1 cellular context compared by ENCODE assay signal in the genomic region with DNA sequence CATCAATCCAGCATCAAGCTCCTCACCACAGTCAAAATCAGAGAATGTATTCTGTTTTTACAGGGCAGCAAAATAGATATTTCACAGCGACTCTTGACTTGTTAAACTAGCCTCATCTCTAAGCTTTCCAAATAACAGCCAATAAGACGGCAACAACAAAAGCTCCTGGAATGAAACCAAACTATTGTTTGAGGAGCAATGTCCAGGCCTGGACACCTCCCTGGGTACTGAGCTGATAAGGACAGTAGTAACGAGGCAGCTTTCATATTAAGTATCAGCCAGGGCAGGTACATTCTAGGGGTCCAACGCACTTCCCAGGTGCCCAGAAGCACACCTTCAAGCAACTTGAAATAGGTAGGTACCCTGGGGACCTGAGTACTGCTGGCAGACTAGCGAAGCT.
TF ChIP-seq lines count a peak whose summit lies in the region.

No MANE protein-coding gene starts in this region.

TF ChIP-seq in HepG2, 621 proteins besides CTCF, POLR2A, EP300 and RAD21 (continued from another document and continues in another):
- TF ChIP-seq, protein P1, sequence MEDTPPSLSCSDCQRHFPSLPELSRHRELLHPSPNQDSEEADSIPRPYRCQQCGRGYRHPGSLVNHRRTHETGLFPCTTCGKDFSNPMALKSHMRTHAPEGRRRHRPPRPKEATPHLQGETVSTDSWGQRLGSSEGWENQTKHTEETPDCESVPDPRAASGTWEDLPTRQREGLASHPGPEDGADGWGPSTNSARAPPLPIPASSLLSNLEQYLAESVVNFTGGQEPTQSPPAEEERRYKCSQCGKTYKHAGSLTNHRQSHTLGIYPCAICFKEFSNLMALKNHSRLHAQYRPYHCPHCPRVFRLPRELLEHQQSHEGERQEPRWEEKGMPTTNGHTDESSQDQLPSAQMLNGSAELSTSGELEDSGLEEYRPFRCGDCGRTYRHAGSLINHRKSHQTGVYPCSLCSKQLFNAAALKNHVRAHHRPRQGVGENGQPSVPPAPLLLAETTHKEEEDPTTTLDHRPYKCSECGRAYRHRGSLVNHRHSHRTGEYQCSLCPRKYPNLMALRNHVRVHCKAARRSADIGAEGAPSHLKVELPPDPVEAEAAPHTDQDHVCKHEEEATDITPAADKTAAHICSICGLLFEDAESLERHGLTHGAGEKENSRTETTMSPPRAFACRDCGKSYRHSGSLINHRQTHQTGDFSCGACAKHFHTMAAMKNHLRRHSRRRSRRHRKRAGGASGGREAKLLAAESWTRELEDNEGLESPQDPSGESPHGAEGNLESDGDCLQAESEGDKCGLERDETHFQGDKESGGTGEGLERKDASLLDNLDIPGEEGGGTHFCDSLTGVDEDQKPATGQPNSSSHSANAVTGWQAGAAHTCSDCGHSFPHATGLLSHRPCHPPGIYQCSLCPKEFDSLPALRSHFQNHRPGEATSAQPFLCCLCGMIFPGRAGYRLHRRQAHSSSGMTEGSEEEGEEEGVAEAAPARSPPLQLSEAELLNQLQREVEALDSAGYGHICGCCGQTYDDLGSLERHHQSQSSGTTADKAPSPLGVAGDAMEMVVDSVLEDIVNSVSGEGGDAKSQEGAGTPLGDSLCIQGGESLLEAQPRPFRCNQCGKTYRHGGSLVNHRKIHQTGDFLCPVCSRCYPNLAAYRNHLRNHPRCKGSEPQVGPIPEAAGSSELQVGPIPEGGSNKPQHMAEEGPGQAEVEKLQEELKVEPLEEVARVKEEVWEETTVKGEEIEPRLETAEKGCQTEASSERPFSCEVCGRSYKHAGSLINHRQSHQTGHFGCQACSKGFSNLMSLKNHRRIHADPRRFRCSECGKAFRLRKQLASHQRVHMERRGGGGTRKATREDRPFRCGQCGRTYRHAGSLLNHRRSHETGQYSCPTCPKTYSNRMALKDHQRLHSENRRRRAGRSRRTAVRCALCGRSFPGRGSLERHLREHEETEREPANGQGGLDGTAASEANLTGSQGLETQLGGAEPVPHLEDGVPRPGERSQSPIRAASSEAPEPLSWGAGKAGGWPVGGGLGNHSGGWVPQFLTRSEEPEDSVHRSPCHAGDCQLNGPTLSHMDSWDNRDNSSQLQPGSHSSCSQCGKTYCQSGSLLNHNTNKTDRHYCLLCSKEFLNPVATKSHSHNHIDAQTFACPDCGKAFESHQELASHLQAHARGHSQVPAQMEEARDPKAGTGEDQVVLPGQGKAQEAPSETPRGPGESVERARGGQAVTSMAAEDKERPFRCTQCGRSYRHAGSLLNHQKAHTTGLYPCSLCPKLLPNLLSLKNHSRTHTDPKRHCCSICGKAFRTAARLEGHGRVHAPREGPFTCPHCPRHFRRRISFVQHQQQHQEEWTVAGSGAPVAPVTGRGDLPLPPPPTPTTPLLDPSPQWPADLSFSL (CRISPR knock-in tag; IDR thresholded peaks at IDR 0.05): no peak
- TF ChIP-seq, protein P2, sequence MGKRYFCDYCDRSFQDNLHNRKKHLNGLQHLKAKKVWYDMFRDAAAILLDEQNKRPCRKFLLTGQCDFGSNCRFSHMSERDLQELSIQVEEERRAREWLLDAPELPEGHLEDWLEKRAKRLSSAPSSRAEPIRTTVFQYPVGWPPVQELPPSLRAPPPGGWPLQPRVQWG (CRISPR knock-in tag; IDR thresholded peaks at IDR 0.05; ENCODE audit: borderline replicate concordance, low read depth): no peak
- TF ChIP-seq, protein P3, sequence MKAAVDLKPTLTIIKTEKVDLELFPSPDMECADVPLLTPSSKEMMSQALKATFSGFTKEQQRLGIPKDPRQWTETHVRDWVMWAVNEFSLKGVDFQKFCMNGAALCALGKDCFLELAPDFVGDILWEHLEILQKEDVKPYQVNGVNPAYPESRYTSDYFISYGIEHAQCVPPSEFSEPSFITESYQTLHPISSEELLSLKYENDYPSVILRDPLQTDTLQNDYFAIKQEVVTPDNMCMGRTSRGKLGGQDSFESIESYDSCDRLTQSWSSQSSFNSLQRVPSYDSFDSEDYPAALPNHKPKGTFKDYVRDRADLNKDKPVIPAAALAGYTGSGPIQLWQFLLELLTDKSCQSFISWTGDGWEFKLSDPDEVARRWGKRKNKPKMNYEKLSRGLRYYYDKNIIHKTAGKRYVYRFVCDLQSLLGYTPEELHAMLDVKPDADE (CRISPR knock-in tag; IDR thresholded peaks at IDR 0.05): no peak
- TF ChIP-seq ZNF569 (CRISPR knock-in tag; IDR thresholded peaks at IDR 0.05; ENCODE audit: borderline replicate concordance) (no peak), CBX1 (IDR thresholded peaks at IDR 0.05; ENCODE audit: low read depth) (no peak), ZNF12 (CRISPR knock-in tag; IDR thresholded peaks at IDR 0.05) (no peak), ZSCAN20 (CRISPR knock-in tag; IDR thresholded peaks at IDR 0.05; ENCODE audit: borderline replicate concordance) (no peak), POLR2AphosphoS5 (IDR thresholded peaks at IDR 0.05; ENCODE audit: low read depth, low read length) (no peak), RBAK (CRISPR knock-in tag; IDR thresholded peaks at IDR 0.05) (no peak), ZNF326 (CRISPR knock-in tag; IDR thresholded peaks at IDR 0.05; ENCODE audit: borderline replicate concordance) (no peak), HOXA3 (CRISPR knock-in tag; IDR thresholded peaks at IDR 0.05) (no peak), PHF21A (CRISPR knock-in tag; IDR thresholded peaks at IDR 0.05) (peak; percentile 48; the same call in 1 of the 2 replicates), JUN (CRISPR knock-in tag; IDR thresholded peaks at IDR 0.05) (no peak), NCOA5 (CRISPR knock-in tag; IDR thresholded peaks at IDR 0.05) (no peak), NFYB (CRISPR knock-in tag; IDR thresholded peaks at IDR 0.05) (no peak), STAG1 (CRISPR knock-in tag; IDR thresholded peaks at IDR 0.05) (no peak), TCF7 (IDR thresholded peaks at IDR 0.05; ENCODE audit: low read depth) (peak; percentile 30; the same call in 1 of the 2 replicates), ZNF121 (CRISPR knock-in tag; IDR thresholded peaks at IDR 0.05) (no peak)
- TF ChIP-seq, protein P4, sequence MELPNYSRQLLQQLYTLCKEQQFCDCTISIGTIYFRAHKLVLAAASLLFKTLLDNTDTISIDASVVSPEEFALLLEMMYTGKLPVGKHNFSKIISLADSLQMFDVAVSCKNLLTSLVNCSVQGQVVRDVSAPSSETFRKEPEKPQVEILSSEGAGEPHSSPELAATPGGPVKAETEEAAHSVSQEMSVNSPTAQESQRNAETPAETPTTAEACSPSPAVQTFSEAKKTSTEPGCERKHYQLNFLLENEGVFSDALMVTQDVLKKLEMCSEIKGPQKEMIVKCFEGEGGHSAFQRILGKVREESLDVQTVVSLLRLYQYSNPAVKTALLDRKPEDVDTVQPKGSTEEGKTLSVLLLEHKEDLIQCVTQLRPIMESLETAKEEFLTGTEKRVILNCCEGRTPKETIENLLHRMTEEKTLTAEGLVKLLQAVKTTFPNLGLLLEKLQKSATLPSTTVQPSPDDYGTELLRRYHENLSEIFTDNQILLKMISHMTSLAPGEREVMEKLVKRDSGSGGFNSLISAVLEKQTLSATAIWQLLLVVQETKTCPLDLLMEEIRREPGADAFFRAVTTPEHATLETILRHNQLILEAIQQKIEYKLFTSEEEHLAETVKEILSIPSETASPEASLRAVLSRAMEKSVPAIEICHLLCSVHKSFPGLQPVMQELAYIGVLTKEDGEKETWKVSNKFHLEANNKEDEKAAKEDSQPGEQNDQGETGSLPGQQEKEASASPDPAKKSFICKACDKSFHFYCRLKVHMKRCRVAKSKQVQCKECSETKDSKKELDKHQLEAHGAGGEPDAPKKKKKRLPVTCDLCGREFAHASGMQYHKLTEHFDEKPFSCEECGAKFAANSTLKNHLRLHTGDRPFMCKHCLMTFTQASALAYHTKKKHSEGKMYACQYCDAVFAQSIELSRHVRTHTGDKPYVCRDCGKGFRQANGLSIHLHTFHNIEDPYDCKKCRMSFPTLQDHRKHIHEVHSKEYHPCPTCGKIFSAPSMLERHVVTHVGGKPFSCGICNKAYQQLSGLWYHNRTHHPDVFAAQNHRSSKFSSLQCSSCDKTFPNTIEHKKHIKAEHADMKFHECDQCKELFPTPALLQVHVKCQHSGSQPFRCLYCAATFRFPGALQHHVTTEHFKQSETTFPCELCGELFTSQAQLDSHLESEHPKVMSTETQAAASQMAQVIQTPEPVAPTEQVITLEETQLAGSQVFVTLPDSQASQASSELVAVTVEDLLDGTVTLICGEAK (IDR thresholded peaks at IDR 0.05): no peak
- TF ChIP-seq, protein P4 (CRISPR knock-in tag; IDR thresholded peaks at IDR 0.05): no peak
- TF ChIP-seq, protein P5, sequence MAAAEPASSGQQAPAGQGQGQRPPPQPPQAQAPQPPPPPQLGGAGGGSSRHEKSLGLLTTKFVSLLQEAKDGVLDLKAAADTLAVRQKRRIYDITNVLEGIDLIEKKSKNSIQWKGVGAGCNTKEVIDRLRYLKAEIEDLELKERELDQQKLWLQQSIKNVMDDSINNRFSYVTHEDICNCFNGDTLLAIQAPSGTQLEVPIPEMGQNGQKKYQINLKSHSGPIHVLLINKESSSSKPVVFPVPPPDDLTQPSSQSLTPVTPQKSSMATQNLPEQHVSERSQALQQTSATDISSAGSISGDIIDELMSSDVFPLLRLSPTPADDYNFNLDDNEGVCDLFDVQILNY (CRISPR knock-in tag; conservative IDR thresholded peaks at IDR 0.05): no peak
- TF ChIP-seq, protein P6, sequence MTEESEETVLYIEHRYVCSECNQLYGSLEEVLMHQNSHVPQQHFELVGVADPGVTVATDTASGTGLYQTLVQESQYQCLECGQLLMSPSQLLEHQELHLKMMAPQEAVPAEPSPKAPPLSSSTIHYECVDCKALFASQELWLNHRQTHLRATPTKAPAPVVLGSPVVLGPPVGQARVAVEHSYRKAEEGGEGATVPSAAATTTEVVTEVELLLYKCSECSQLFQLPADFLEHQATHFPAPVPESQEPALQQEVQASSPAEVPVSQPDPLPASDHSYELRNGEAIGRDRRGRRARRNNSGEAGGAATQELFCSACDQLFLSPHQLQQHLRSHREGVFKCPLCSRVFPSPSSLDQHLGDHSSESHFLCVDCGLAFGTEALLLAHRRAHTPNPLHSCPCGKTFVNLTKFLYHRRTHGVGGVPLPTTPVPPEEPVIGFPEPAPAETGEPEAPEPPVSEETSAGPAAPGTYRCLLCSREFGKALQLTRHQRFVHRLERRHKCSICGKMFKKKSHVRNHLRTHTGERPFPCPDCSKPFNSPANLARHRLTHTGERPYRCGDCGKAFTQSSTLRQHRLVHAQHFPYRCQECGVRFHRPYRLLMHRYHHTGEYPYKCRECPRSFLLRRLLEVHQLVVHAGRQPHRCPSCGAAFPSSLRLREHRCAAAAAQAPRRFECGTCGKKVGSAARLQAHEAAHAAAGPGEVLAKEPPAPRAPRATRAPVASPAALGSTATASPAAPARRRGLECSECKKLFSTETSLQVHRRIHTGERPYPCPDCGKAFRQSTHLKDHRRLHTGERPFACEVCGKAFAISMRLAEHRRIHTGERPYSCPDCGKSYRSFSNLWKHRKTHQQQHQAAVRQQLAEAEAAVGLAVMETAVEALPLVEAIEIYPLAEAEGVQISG (CRISPR knock-in tag; IDR thresholded peaks at IDR 0.05): no peak
- TF ChIP-seq, protein P7, sequence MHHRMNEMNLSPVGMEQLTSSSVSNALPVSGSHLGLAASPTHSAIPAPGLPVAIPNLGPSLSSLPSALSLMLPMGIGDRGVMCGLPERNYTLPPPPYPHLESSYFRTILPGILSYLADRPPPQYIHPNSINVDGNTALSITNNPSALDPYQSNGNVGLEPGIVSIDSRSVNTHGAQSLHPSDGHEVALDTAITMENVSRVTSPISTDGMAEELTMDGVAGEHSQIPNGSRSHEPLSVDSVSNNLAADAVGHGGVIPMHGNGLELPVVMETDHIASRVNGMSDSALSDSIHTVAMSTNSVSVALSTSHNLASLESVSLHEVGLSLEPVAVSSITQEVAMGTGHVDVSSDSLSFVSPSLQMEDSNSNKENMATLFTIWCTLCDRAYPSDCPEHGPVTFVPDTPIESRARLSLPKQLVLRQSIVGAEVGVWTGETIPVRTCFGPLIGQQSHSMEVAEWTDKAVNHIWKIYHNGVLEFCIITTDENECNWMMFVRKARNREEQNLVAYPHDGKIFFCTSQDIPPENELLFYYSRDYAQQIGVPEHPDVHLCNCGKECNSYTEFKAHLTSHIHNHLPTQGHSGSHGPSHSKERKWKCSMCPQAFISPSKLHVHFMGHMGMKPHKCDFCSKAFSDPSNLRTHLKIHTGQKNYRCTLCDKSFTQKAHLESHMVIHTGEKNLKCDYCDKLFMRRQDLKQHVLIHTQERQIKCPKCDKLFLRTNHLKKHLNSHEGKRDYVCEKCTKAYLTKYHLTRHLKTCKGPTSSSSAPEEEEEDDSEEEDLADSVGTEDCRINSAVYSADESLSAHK (CRISPR knock-in tag; IDR thresholded peaks at IDR 0.05; ENCODE audit: borderline replicate concordance): no peak
